Comparison of ENCODE assay signal across 25 cellular contexts in the genomic region with DNA sequence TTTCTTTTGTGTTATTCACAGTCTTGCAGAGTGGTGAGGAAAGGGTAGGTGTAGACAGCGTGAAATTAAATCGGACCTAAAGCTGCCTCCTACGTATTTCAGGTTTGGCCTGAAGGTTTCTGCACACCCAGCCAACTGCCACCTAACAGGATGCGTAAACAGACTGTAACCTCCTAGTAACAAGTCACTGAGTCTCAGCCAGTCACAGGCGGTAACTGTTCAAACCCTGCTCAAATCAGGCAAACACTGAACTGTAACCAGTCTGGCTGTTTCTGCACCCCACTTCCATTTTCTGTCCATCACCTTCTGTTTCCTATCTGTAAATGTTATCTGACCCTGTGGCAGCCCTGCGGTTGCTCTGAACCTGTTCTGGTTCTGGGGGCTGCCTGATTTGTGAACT.
"Had no signal": no experiment of that assay in that cellular context is flagged by ENCODE, and none has a peak within 500 bp of the region (broad histone marks: within the 10 kb centered on the region; RNA-seq: fewer than 3 reads in every experiment).

No MANE protein-coding gene starts in this region.

- H3K27ac ChIP-seq: body of pancreas, esophagus muscularis mucosa, lower lobe of right lung, pancreas, testis, upper lobe of right lung, WERI-Rb-1 had no signal

- H3K36me3 Mint-ChIP-seq: activated CD8-positive, alpha-beta memory T cell treated with anti-CD3 and anti-CD28 coated beads, Interleukin-2, amount 10 ng/mL, durations not matched to agents 7 days and 5 days; naive thymus-derived CD4-positive, alpha-beta T cell; stimulated activated memory B cell treated with anti-CD40 and anti-IgM and Interleukin-4, amounts not matched to agents 10 μg/mL and 1 μg/mL and 100 μg/mL, for 72 hours had no signal

- H3K27ac Mint-ChIP-seq: activated CD4-positive, alpha-beta T cell treated with anti-CD3 and anti-CD28 coated beads, Interleukin-2, amount 10 ng/mL, durations not matched to agents 7 days and 5 days; activated CD8-positive, alpha-beta memory T cell treated with anti-CD3 and anti-CD28 coated beads, Interleukin-2, amount 10 ng/mL, durations not matched to agents 7 days and 5 days; activated CD8-positive, alpha-beta T cell treated with anti-CD3 and anti-CD28 coated beads for 36 hours; activated naive CD8-positive, alpha-beta T cell treated with anti-CD3 and anti-CD28 coated beads, Interleukin-2, amount 50 U/mL, for 24 hours; naive thymus-derived CD4-positive, alpha-beta T cell; stimulated activated memory B cell treated with anti-CD40 and anti-IgM and Interleukin-4, amounts not matched to agents 10 μg/mL and 1 μg/mL and 100 μg/mL, for 72 hours had no signal

- H3K4me3 Mint-ChIP-seq: activated CD4-positive, alpha-beta T cell treated with anti-CD3 and anti-CD28 coated beads, Interleukin-2, amount 10 ng/mL, durations not matched to agents 7 days and 5 days; activated CD8-positive, alpha-beta memory T cell treated with anti-CD3 and anti-CD28 coated beads, Interleukin-2, amount 10 ng/mL, durations not matched to agents 7 days and 5 days; activated CD8-positive, alpha-beta T cell treated with anti-CD3 and anti-CD28 coated beads for 36 hours; activated naive CD8-positive, alpha-beta T cell treated with anti-CD3 and anti-CD28 coated beads, Interleukin-2, amount 50 U/mL, for 24 hours; naive thymus-derived CD4-positive, alpha-beta T cell; stimulated activated memory B cell treated with anti-CD40 and anti-IgM and Interleukin-4, amounts not matched to agents 10 μg/mL and 1 μg/mL and 100 μg/mL, for 72 hours had no signal

- H3K36me3 ChIP-seq: esophagus muscularis mucosa, lower lobe of right lung, pancreas, upper lobe of right lung, WERI-Rb-1 had no signal

- H3K9me3 Mint-ChIP-seq: activated CD4-positive, alpha-beta T cell treated with anti-CD3 and anti-CD28 coated beads, Interleukin-2, amount 10 ng/mL, durations not matched to agents 7 days and 5 days; activated CD8-positive, alpha-beta T cell treated with anti-CD3 and anti-CD28 coated beads for 36 hours; activated naive CD8-positive, alpha-beta T cell treated with anti-CD3 and anti-CD28 coated beads, Interleukin-2, amount 50 U/mL, for 24 hours had no signal

- DNase-seq: activated CD4-positive, alpha-beta T cell treated with anti-CD3 and anti-CD28 coated beads, Interleukin-2, amount 10 ng/mL, durations not matched to agents 7 days and 5 days; activated CD4-positive, CD25-positive, alpha-beta regulatory T cell treated with anti-CD3 and anti-CD28 coated beads, Interleukin-2, amount 50 U/mL, for 72 hours; activated CD8-positive, alpha-beta memory T cell treated with anti-CD3 and anti-CD28 coated beads, Interleukin-2, amount 10 ng/mL, durations not matched to agents 7 days and 5 days; activated CD8-positive, alpha-beta T cell treated with anti-CD3 and anti-CD28 coated beads for 36 hours; activated effector memory CD4-positive, alpha-beta T cell treated with anti-CD3 and anti-CD28 coated beads, Interleukin-2, amount 50 U/mL, for 16 hours; activated naive CD4-positive, alpha-beta T cell treated with anti-CD3 and anti-CD28 coated beads, Interleukin-2, amount 50 U/mL, for 16 hours; activated naive CD8-positive, alpha-beta T cell treated with anti-CD3 and anti-CD28 coated beads, Interleukin-2, amount 50 U/mL, for 24 hours; activated T-cell treated with anti-CD3 and anti-CD28 coated beads for 4 hours; body of pancreas; caudate nucleus; effector memory CD4-positive, alpha-beta T cell; glutamatergic neuron; hypothalamus; left cardiac atrium; lower lobe of right lung; naive thymus-derived CD4-positive, alpha-beta T cell; pancreas; SK-N-SH; small intestine; stimulated activated CD4-positive, alpha-beta T cell treated with anti-CD3 and anti-CD28 coated beads, Interleukin-15, amount 100 ng/mL, for 24 hours; testis; upper lobe of right lung; WERI-Rb-1 had no signal

- H3K4me1 Mint-ChIP-seq: activated CD4-positive, alpha-beta T cell treated with anti-CD3 and anti-CD28 coated beads, Interleukin-2, amount 10 ng/mL, durations not matched to agents 7 days and 5 days; activated CD8-positive, alpha-beta memory T cell treated with anti-CD3 and anti-CD28 coated beads, Interleukin-2, amount 10 ng/mL, durations not matched to agents 7 days and 5 days; activated naive CD8-positive, alpha-beta T cell treated with anti-CD3 and anti-CD28 coated beads, Interleukin-2, amount 50 U/mL, for 24 hours; naive thymus-derived CD4-positive, alpha-beta T cell; stimulated activated memory B cell treated with anti-CD40 and anti-IgM and Interleukin-4, amounts not matched to agents 10 μg/mL and 1 μg/mL and 100 μg/mL, for 72 hours had no signal

- H3K9me3 ChIP-seq: body of pancreas, esophagus muscularis mucosa, lower lobe of right lung, pancreas, SK-N-SH, testis, upper lobe of right lung had no signal

- H3K27me3 Mint-ChIP-seq: stimulated activated memory B cell treated with anti-CD40 and anti-IgM and Interleukin-4, amounts not matched to agents 10 μg/mL and 1 μg/mL and 100 μg/mL, for 72 hours had no signal

- H3K4me3 ChIP-seq: body of pancreas, esophagus muscularis mucosa, lower lobe of right lung, pancreas, testis, upper lobe of right lung had no signal

- H3K9ac ChIP-seq: SK-N-SH had no signal

- ATAC-seq: activated CD8-positive, alpha-beta memory T cell treated with anti-CD3 and anti-CD28 coated beads, Interleukin-2, amount 10 ng/mL, durations not matched to agents 7 days and 5 days; activated CD8-positive, alpha-beta T cell treated with anti-CD3 and anti-CD28 coated beads for 36 hours; activated naive CD8-positive, alpha-beta T cell treated with anti-CD3 and anti-CD28 coated beads, Interleukin-2, amount 50 U/mL, for 24 hours; body of pancreas; naive thymus-derived CD4-positive, alpha-beta T cell; pancreas; upper lobe of right lung had no signal

- H3K4me1 ChIP-seq: body of pancreas, lower lobe of right lung, pancreas, testis, upper lobe of right lung had no signal

- H3K27me3 ChIP-seq: body of pancreas, esophagus muscularis mucosa, pancreas, testis, upper lobe of right lung had no signal

- H3K4me2 ChIP-seq: SK-N-SH had no signal
